Comparison of ENCODE assay signal across 8 cellular contexts in genomic region chr18:26167592-26167991, GRCh38.
DNase-seq lines count a peak whose midpoint lies in the region; ATAC-seq and FAIRE-seq lines count a peak whose summit lies in the region.
"Not testable (repeated sequence)": the region's sequence is repeated elsewhere in the genome, so short reads cannot be mapped to it uniquely, and the experiment has no call there.

No MANE protein-coding gene starts in this region.

- not testable (repeated sequence) for H3K36me3 Mint-ChIP-seq in memory B cell

- not testable (repeated sequence) for H3K9me3 Mint-ChIP-seq in memory B cell

- not testable (repeated sequence) for H3K4me3 Mint-ChIP-seq in memory B cell

- not testable (repeated sequence) for DNase-seq in GM18507 (ENCODE audit: extremely low spot score, insufficient read length, low read depth); memory B cell (ENCODE audit: low spot score in 2 of 2)
- DNase-seq in GM19239 (ENCODE audit: insufficient read length, low spot score): peak; percentile 9
- DNase-seq in NCI-H526 treated with DMSO at 0.1 percent for 48 hours (lab: John Stamatoyannopoulos, UW): peak; percentile 51

- FAIRE-seq in GM18507 (lab: Jason Lieb, UNC) (peak; percentile 92), GM19239 (lab: Jason Lieb, UNC) (peak; percentile 98)

- peak; percentile 79 for ATAC-seq in GM21515 (IDR thresholded peaks at IDR 0.05; ENCODE audit: unreplicated experiment)
- ATAC-seq in HG02678 (IDR thresholded peaks at IDR 0.05; ENCODE audit: unreplicated experiment): peak; percentile 94
- peak; percentile 82 for ATAC-seq in HG03097 (IDR thresholded peaks at IDR 0.05; ENCODE audit: low FRiP score, unreplicated experiment)
- ATAC-seq in HG03460 (IDR thresholded peaks at IDR 0.05; ENCODE audit: unreplicated experiment): peak; percentile 95
- peak; percentile 66 for ATAC-seq in memory B cell (ENCODE audit: low read depth)

- H3K4me1 Mint-ChIP-seq in memory B cell: not testable (repeated sequence)

- H3K27me3 Mint-ChIP-seq in memory B cell: not testable (repeated sequence)

- not testable (repeated sequence) for H3K27ac Mint-ChIP-seq in memory B cell
